Comparison of ENCODE assay signal across 8 cellular contexts in the genomic region with DNA sequence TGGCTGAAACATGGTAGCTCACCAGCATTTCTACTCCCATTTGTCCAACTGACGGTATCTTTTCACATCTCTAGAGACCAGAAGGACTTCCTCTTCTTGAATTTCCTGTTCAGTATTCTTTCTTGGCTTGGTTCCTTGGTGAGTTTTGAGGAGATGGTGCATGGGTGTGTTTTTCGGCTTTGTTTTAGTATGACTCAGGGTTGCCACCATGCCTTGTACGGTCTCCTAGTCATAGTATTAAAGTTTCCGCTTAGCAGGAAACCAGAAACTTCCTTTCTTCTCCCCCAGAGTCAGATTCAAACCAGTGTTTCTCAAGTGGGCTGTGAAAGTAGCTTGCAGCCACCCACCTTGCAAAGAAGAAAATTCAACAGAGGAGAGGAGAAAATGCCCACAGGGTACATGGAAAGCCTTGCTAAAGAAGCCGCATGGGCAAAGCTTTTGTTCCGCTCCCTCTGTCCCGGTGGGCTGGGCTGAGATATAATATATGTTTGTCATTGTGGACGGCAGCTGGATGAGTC. TPM values are rescaled to one million over a fixed set of nuclear protein-coding genes. Genes with fewer than 3 reads are reported as not detected.
DNase-seq lines count a peak whose midpoint lies in the region; ATAC-seq, FAIRE-seq and TF ChIP-seq lines count a peak whose summit lies in the region.

No MANE protein-coding gene starts in this region.

- H3K27ac Mint-ChIP-seq in naive B cell: peak overlapping the region in 4 of 6 donors; percentile 1 to 88 (median 36)

- no peak for TF ChIP-seq CTCF in HFF-Myc (IDR thresholded peaks at IDR 0.05; ENCODE audit: low read depth, low read length, missing control alignments)
- no peak for TF ChIP-seq CTCF in OCI-LY3 (IDR thresholded peaks at IDR 0.05; ENCODE audit: low read depth, low read length)
- no peak for TF ChIP-seq CTCF in breast epithelium (IDR thresholded peaks at IDR 0.05)

- intact Hi-C loops in breast epithelium (cut with DNase I; ENCODE audit: low total_unique reads): no loop called here

- peak; percentile 42 for DNase-seq in GM12891 (ENCODE audit: insufficient read length, low spot score)
- DNase-seq in HFF-Myc (ENCODE audit: extremely low read depth, low read depth): peak; percentile 79
- DNase-seq in breast epithelium (ENCODE audit: low spot score in 2 of 2): no peak
- peak; percentile 59 for DNase-seq in naive B cell
- no peak for DNase-seq in NCI-H2171 treated with DMSO at 0.1 percent for 48 hours (lab: John Stamatoyannopoulos, UW)
- DNase-seq in KG1 (lab: John Stamatoyannopoulos, UW): no peak
- no peak for DNase-seq in OCI-M2 (lab: John Stamatoyannopoulos, UW; ENCODE audit: unreplicated experiment)

- H3K4me3 Mint-ChIP-seq in naive B cell: peak overlapping the region; percentile 34 to 84 (median 72)

- H4K20me1 ChIP-seq in OCI-LY3 (ENCODE audit: insufficient read depth, low read length): peaks cover 26% of the 10 kb centered on the region

- H3K36me3 ChIP-seq in OCI-LY3 (replicated peaks; ENCODE audit: low read depth, low read length): peaks cover 18% of the 10 kb centered on the region
- H3K36me3 ChIP-seq in breast epithelium: no peaks in the 10 kb centered on the region

- H3K27ac ChIP-seq in OCI-LY3 (ENCODE audit: low read length) (peak overlapping the region; percentile 57), breast epithelium (peak overlapping the region in 1 of 2 donors; percentile 55)

- H3K27me3 ChIP-seq in OCI-LY3 (ENCODE audit: low read depth, low read length): no peaks in the 10 kb centered on the region
- no peaks in the 10 kb centered on the region for H3K27me3 ChIP-seq in breast epithelium

- peaks cover 71 to 96% (median 95%) of the 10 kb centered on the region in 3 donors for H3K4me1 Mint-ChIP-seq in naive B cell

- TF ChIP-seq POLR2A in GM12891 (IDR thresholded peaks at IDR 0.05; ENCODE audit: low read depth, low read length) (no peak), breast epithelium (IDR thresholded peaks at IDR 0.05) (no peak)

- no peaks in the 10 kb centered on the region for H3K9me3 ChIP-seq in OCI-LY3 (ENCODE audit: insufficient read depth, low read length)
- no peaks in the 10 kb centered on the region for H3K9me3 ChIP-seq in breast epithelium

- H3K36me3 Mint-ChIP-seq in naive B cell: peaks cover 10 to 17% of the 10 kb centered on the region in 2 donors

- peak overlapping the region; percentile 3; the same call in 1 of the 2 replicates for H3K9ac ChIP-seq in OCI-LY3 (ENCODE audit: low read length)

- peaks cover 91% of the 10 kb centered on the region for H3K79me2 ChIP-seq in OCI-LY3 (ENCODE audit: low read length)

- H3K27me3 Mint-ChIP-seq in naive B cell: no peaks in the 10 kb centered on the region

- H3K4me1 ChIP-seq in OCI-LY3 (ENCODE audit: low read length): peaks cover 34% of the 10 kb centered on the region
- no peaks in the 10 kb centered on the region for H3K4me1 ChIP-seq in breast epithelium

- H2AFZ ChIP-seq in OCI-LY3 (ENCODE audit: low read depth, low read length): no peak overlapping the region

- peaks cover 0 to 7% (median 0%) of the 10 kb centered on the region in 7 donors for H3K9me3 Mint-ChIP-seq in naive B cell

- peak overlapping the region; percentile 63 for H3K4me2 ChIP-seq in OCI-LY3 (ENCODE audit: low read length)

- H3K4me3 ChIP-seq in HFF-Myc (replicated peaks; ENCODE audit: low read depth, low read length) (no peak overlapping the region), OCI-LY3 (ENCODE audit: low read length) (peak overlapping the region; percentile 49), breast epithelium (peak overlapping the region in 2 of 3 donors; percentile 17 to 18)

- peak; percentile 72 for FAIRE-seq in GM12891 (lab: Jason Lieb, UNC)

- ATAC-seq in naive B cell (ENCODE audit: low read depth in 2 of 2): peak; percentile 74 to 75

TF ChIP-seq in GM12891, 5 proteins besides CTCF, POLR2A, EP300 and RAD21:
- no peak for TF ChIP-seq PAX5 (IDR thresholded peaks at IDR 0.05; ENCODE audit: insufficient read depth, low read length, severe bottlenecking)
- no peak for TF ChIP-seq POU2F2 (IDR thresholded peaks at IDR 0.05; ENCODE audit: low read depth, low read length)
- TF ChIP-seq POLR2AphosphoS5 (IDR thresholded peaks at IDR 0.05; ENCODE audit: low read depth, low read length): no peak
- TF ChIP-seq TAF1 (IDR thresholded peaks at IDR 0.05; ENCODE audit: low read depth, low read length): no peak
- peak; percentile 93 for TF ChIP-seq SPI1 (IDR thresholded peaks at IDR 0.05; ENCODE audit: low read depth, low read length)

RNA-seq across cellular contexts. Expression of a gene that starts 5.7 kb away (rescaled TPM):
- 91.8 TPM for polyA plus RNA-seq in GM12891 (2012; ENCODE audit: low read depth, missing spikeins)
- total RNA-seq in breast epithelium: 100 to 1,000 TPM in 2 of 3 donors, 10 to 100 TPM in 1; 96.3 to 536 (median 142) TPM
- polyA plus RNA-seq in naive B cell (ENCODE audit: low read depth in 6 of 6): 100 to 1,000 TPM in 4 of 6 donors, 10 to 100 TPM in 2; 85.3 to 132 (median 119) TPM

RNA-seq across cellular contexts. Expression of a gene that starts 55.1 kb away (rescaled TPM):
- polyA plus RNA-seq in GM12891 (2012; ENCODE audit: low read depth, missing spikeins): not detected
- total RNA-seq in breast epithelium: 10 to 100 TPM in 1 of 3 donors, 1 to 10 TPM in 1, under 1 TPM in 1; 0.59 to 14.4 (median 2.6) TPM
- 1 to 10 TPM in 1 of 6 donors, under 1 TPM in 3, not detected in 2; 0.58 to 2.8 (median 0.66) TPM for polyA plus RNA-seq in naive B cell (ENCODE audit: low read depth in 6 of 6)

Comparison
In these comparisons a context has a peak if more than half of its experiments do, and no peak if none do; other contexts are left out.
1. DNase-seq: peak in GM12891 (single experiment), HFF-Myc (single experiment) and naive B cell (single experiment); none in breast epithelium (0 of 2), NCI-H2171 treated with DMSO at 0.1 percent for 48 hours (single experiment), KG1 (single experiment) and OCI-M2 (single experiment).